8 cellular contexts compared by ENCODE assay signal in genomic region chr5:113678924-113679575, GRCh38.
DNase-seq lines count a peak whose midpoint lies in the region; ATAC-seq, FAIRE-seq and TF ChIP-seq lines count a peak whose summit lies in the region.

No MANE protein-coding gene starts in this region.

- H3K27me3 ChIP-seq in heart right ventricle, result no peaks in the 10 kb centered on the region
- H3K27me3 ChIP-seq in small intestine (ENCODE audit: control insufficient read depth in 2 of 2, insufficient read depth in 2 of 2, low read length in 2 of 2), result no peaks in the 10 kb centered on the region

- no peaks in the 10 kb centered on the region for H3K4me1 Mint-ChIP-seq in activated CD8-positive, alpha-beta memory T cell treated with anti-CD3 and anti-CD28 coated beads, Interleukin-2, amount 10 ng/mL, durations not matched to agents 7 days and 5 days
- H3K4me1 Mint-ChIP-seq in WTC11, result peaks cover 39% of the 10 kb centered on the region

- peaks cover 4% of the 10 kb centered on the region for H3K9me3 Mint-ChIP-seq in activated CD8-positive, alpha-beta memory T cell treated with anti-CD3 and anti-CD28 coated beads, Interleukin-2, amount 10 ng/mL, durations not matched to agents 7 days and 5 days (ENCODE audit: low read depth)
- peaks cover 16% of the 10 kb centered on the region for H3K9me3 Mint-ChIP-seq in WTC11

- 21 to 24% methylated on average over 7 of the region's 7 CpGs for WGBS in heart right ventricle, 2 donors
- WGBS in small intestine, 3 donors, result 30 to 37% (median 33%) methylated on average over 7 of the region's 7 CpGs

- TF ChIP-seq CTCF in WTC11 (IDR thresholded peaks at IDR 0.05) (peak; percentile 71), heart right ventricle (IDR thresholded peaks at IDR 0.05) (peak; percentile 55 to 80 (median 71))

- DNase-seq in activated CD8-positive, alpha-beta memory T cell treated with anti-CD3 and anti-CD28 coated beads, Interleukin-2, amount 10 ng/mL, durations not matched to agents 7 days and 5 days, result peak; percentile 42
- DNase-seq in activated CD8-positive, alpha-beta memory T cell treated with anti-CD3 and anti-CD28 coated beads for 24 hours, result no peak
- DNase-seq in HCEC 1CT (peak; percentile 11), NCI-H1092 treated with DMSO at 0.1 percent for 48 hours (lab: John Stamatoyannopoulos, UW) (peak; percentile 44), WTC11 (ENCODE audit: low spot score) (peak; percentile 38), heart right ventricle (no peak), small intestine (peak; percentile 19)
- DNase-seq in activated effector memory CD4-positive, alpha-beta T cell treated with Interleukin-2 at 50 U/mL for 16 hours, result no peak

- no peaks in the 10 kb centered on the region for H3K4me1 ChIP-seq in heart right ventricle
- H3K4me1 ChIP-seq in small intestine (ENCODE audit: control insufficient read depth in 2 of 2, insufficient read depth in 1 of 2, low read depth in 1 of 2, low read length in 1 of 2), result no peaks in the 10 kb centered on the region

- intact Hi-C loops in heart right ventricle (cut with DNase I), result loop anchor here in 8 of 10 donors (2.0 to 10.0 kb wide), 9 partner anchors 67 to 1390 kb away; no protein-coding TSS in a partner anchor

- ATAC-seq in activated CD8-positive, alpha-beta memory T cell treated with anti-CD3 and anti-CD28 coated beads, Interleukin-2, amount 10 ng/mL, durations not matched to agents 7 days and 5 days, result no peak
- ATAC-seq in WTC11 (peak; percentile 79), heart right ventricle (peak in 7 of 8 donors; percentile 53 to 84 (median 69))

- H3K27ac ChIP-seq in heart right ventricle (no peak overlapping the region), small intestine (ENCODE audit: low read depth in 1 of 2, low read length in 1 of 2) (no peak overlapping the region)

- no peak overlapping the region for H3K4me3 Mint-ChIP-seq in activated CD8-positive, alpha-beta memory T cell treated with anti-CD3 and anti-CD28 coated beads, Interleukin-2, amount 10 ng/mL, durations not matched to agents 7 days and 5 days
- H3K4me3 Mint-ChIP-seq in WTC11, result no peak overlapping the region

- H3K9me3 ChIP-seq in heart right ventricle (peaks cover 0 to 7% (median 0%) of the 10 kb centered on the region in 11 donors), small intestine (ENCODE audit: control insufficient read depth, low read depth) (no peaks in the 10 kb centered on the region)

- peaks cover 2% of the 10 kb centered on the region for H3K36me3 Mint-ChIP-seq in activated CD8-positive, alpha-beta memory T cell treated with anti-CD3 and anti-CD28 coated beads, Interleukin-2, amount 10 ng/mL, durations not matched to agents 7 days and 5 days
- peaks cover 19% of the 10 kb centered on the region for H3K36me3 Mint-ChIP-seq in WTC11

- no peak for FAIRE-seq in small intestine (lab: Jason Lieb, UNC)

- H3K4me3 ChIP-seq in heart right ventricle (no peak overlapping the region), small intestine (ENCODE audit: low read depth in 1 of 2, low read length in 2 of 2) (no peak overlapping the region)

- H3K27me3 Mint-ChIP-seq in activated CD8-positive, alpha-beta memory T cell treated with anti-CD3 and anti-CD28 coated beads, Interleukin-2, amount 10 ng/mL, durations not matched to agents 7 days and 5 days, result peaks cover 5% of the 10 kb centered on the region
- H3K27me3 Mint-ChIP-seq in WTC11 (ENCODE audit: low read depth), result no peaks in the 10 kb centered on the region

- H3K36me3 ChIP-seq in heart right ventricle (no peaks in the 10 kb centered on the region), small intestine (ENCODE audit: control insufficient read depth in 2 of 2, insufficient read depth in 2 of 2, low read length in 2 of 2) (no peaks in the 10 kb centered on the region)

- H3K27ac Mint-ChIP-seq in activated CD8-positive, alpha-beta memory T cell treated with anti-CD3 and anti-CD28 coated beads, Interleukin-2, amount 10 ng/mL, durations not matched to agents 7 days and 5 days, result no peak overlapping the region
- H3K27ac Mint-ChIP-seq in WTC11, result no peak overlapping the region

- CTCF ChIA-PET in activated CD8-positive, alpha-beta memory T cell treated with anti-CD3 and anti-CD28 coated beads, Interleukin-2, amount 10 ng/mL, durations not matched to agents 7 days and 5 days (lab: Charles Lee), result interaction anchor here (1.4 to 1.5 kb wide), 2 partner anchors 769 to 771 kb away, joined by 4 to 5 read pairs; no protein-coding TSS in a partner anchor
- CTCF ChIA-PET in WTC11 (lab: Charles Lee), result interaction anchor here (0.5 to 2.2 kb wide), 47 partner anchors 9 to 1390 kb away, joined by 3 to 32 read pairs (median 4); no protein-coding TSS in a partner anchor

- POLR2A ChIA-PET in WTC11 (lab: Charles Lee), result no interaction called here

TF ChIP-seq in WTC11, 78 proteins besides CTCF, POLR2A, EP300 and RAD21:
- no peak for TF ChIP-seq NR2C2 (CRISPR knock-in tag; IDR thresholded peaks at IDR 0.05)
- 0 out of 2 replicates have a peak, but pooled peaks have one; percentile 60 for TF ChIP-seq USF1 (CRISPR knock-in tag; IDR thresholded peaks at IDR 0.05)
- TF ChIP-seq, protein P1, sequence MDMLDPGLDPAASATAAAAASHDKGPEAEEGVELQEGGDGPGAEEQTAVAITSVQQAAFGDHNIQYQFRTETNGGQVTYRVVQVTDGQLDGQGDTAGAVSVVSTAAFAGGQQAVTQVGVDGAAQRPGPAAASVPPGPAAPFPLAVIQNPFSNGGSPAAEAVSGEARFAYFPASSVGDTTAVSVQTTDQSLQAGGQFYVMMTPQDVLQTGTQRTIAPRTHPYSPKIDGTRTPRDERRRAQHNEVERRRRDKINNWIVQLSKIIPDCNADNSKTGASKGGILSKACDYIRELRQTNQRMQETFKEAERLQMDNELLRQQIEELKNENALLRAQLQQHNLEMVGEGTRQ (CRISPR knock-in tag; IDR thresholded peaks at IDR 0.05), result peak; percentile 67
- TF ChIP-seq, protein P2, sequence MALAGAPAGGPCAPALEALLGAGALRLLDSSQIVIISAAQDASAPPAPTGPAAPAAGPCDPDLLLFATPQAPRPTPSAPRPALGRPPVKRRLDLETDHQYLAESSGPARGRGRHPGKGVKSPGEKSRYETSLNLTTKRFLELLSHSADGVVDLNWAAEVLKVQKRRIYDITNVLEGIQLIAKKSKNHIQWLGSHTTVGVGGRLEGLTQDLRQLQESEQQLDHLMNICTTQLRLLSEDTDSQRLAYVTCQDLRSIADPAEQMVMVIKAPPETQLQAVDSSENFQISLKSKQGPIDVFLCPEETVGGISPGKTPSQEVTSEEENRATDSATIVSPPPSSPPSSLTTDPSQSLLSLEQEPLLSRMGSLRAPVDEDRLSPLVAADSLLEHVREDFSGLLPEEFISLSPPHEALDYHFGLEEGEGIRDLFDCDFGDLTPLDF (CRISPR knock-in tag; IDR thresholded peaks at IDR 0.05), result no peak
- TF ChIP-seq, protein P3, sequence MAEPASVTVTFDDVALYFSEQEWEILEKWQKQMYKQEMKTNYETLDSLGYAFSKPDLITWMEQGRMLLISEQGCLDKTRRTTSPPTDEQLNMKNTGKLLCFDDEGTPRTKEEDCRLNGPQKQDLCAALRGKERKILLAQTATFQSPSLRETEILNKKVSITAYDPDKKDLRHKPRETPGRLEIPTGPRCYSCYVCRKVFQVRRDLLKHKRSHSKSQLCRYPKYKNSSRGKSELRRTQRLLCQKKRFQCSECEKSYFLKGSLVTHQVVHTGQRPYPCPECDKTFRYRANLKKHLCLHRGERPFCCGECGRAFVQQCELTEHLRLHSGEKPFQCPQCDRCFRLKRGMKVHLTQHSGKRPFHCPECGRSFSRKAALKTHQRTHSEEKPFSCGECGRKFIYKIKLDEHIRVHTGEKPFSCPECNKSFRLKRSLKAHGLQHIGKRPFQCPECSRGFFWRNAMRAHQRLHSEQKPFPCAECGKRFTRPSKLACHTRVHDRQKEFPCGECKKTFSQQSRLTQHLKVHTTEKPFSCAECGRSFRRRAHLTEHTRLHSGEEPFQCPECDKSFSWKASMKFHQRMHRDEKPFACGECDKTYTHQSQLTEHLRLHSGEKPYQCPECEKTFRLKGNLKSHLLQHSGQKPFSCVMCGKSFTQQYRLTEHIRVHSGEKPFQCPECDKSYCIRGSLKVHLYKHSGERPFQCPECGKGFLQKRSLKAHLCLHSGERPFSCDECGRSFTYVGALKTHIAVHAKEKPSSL (CRISPR knock-in tag; conservative IDR thresholded peaks at IDR 0.05), result no peak

Comparison
In these comparisons a context has a peak if more than half of its experiments do, and no peak if none do; other contexts are left out.
1. DNase-seq: peak in activated CD8-positive, alpha-beta memory T cell treated with anti-CD3 and anti-CD28 coated beads, Interleukin-2, amount 10 ng/mL, durations not matched to agents 7 days and 5 days (single experiment), HCEC 1CT (single experiment), NCI-H1092 treated with DMSO at 0.1 percent for 48 hours (single experiment), WTC11 (single experiment) and small intestine (single experiment); none in activated CD8-positive, alpha-beta memory T cell treated with anti-CD3 and anti-CD28 coated beads for 24 hours (single experiment), heart right ventricle (0 of 2) and activated effector memory CD4-positive, alpha-beta T cell treated with Interleukin-2 at 50 U/mL for 16 hours (single experiment).